Comparison of ENCODE assay signal across 12 cellular contexts in genomic region chr7:127900116-127900515, GRCh38.
DNase-seq lines count a peak whose midpoint lies in the region; ATAC-seq and TF ChIP-seq lines count a peak whose summit lies in the region.
"Had no signal": no experiment of that assay in that cellular context is flagged by ENCODE, and none has a peak within 500 bp of the region (broad histone marks: within the 10 kb centered on the region; RNA-seq: fewer than 3 reads in every experiment).

No MANE protein-coding gene starts in this region.

- H3K27me3 Mint-ChIP-seq in WTC11 (ENCODE audit: low read depth) (no peaks in the 10 kb centered on the region), mesothelial cell of epicardium (ENCODE audit: low read depth) (no peaks in the 10 kb centered on the region)
- H3K27me3 Mint-ChIP-seq: CD4-positive, alpha-beta T cell had no signal

- H3K4me3 Mint-ChIP-seq in WTC11 (no peak overlapping the region), mesothelial cell of epicardium (no peak overlapping the region)
- H3K4me3 Mint-ChIP-seq: CD4-positive, alpha-beta T cell had no signal

- no peaks in the 10 kb centered on the region for H3K27me3 ChIP-seq in BLaER1
- no peaks in the 10 kb centered on the region for H3K27me3 ChIP-seq in HUES48 (ENCODE audit: control insufficient read depth, insufficient read depth, low read length)

- H3K27ac Mint-ChIP-seq in WTC11, result peak overlapping the region; percentile 33
- H3K27ac Mint-ChIP-seq in mesothelial cell of epicardium, result peak overlapping the region; percentile 17
- H3K27ac Mint-ChIP-seq: CD4-positive, alpha-beta T cell had no signal

- peaks cover 33% of the 10 kb centered on the region for H4K20me1 ChIP-seq in BLaER1

- H3K4me1 ChIP-seq in BLaER1 (peaks cover 44% of the 10 kb centered on the region), HUES48 (ENCODE audit: control insufficient read depth, insufficient read depth, low read length) (peaks cover 68% of the 10 kb centered on the region)
- H3K4me1 ChIP-seq: A549 had no signal

- H3K36me3 Mint-ChIP-seq in WTC11 (no peaks in the 10 kb centered on the region), mesothelial cell of epicardium (no peaks in the 10 kb centered on the region)

- peak overlapping the region; percentile 60; the same call in 1 of the 2 replicates for H3K4me2 ChIP-seq in BLaER1
- H3K4me2 ChIP-seq: A549 had no signal

- CTCF ChIA-PET in WTC11 (lab: Charles Lee), result interaction anchor here (0.5 to 1.6 kb wide), 2 partner anchors 107 to 132 kb away, joined by 6 to 7 read pairs; no protein-coding TSS in a partner anchor

- peaks cover 38% of the 10 kb centered on the region for H3K36me3 ChIP-seq in BLaER1
- peaks cover 2% of the 10 kb centered on the region; the same call in 1 of the 2 replicates for H3K36me3 ChIP-seq in HUES48 (ENCODE audit: control insufficient read depth, insufficient read depth, low read length)

- no peak for TF ChIP-seq CTCF in WTC11 (IDR thresholded peaks at IDR 0.05)
- no peak for TF ChIP-seq CTCF in mesothelial cell of epicardium (IDR thresholded peaks at IDR 0.05; ENCODE audit: unreplicated experiment)

- no peaks in the 10 kb centered on the region for H3K9me3 Mint-ChIP-seq in WTC11
- H3K9me3 Mint-ChIP-seq in mesothelial cell of epicardium, result no peaks in the 10 kb centered on the region
- H3K9me3 Mint-ChIP-seq: CD4-positive, alpha-beta T cell had no signal

- H3K4me3 ChIP-seq in BLaER1 (no peak overlapping the region), HUES48 (ENCODE audit: low read depth, low read length) (no peak overlapping the region)
- H3K4me3 ChIP-seq: A549 had no signal

- H3K27ac ChIP-seq in BLaER1 (no peak overlapping the region), HUES48 (ENCODE audit: low read depth, low read length) (peak overlapping the region; percentile 74)
- H3K27ac ChIP-seq: A549 had no signal

- no peak overlapping the region for H3K9ac ChIP-seq in BLaER1
- no peak overlapping the region for H3K9ac ChIP-seq in HUES48 (ENCODE audit: low read depth, low read length)

- POLR2A ChIA-PET in WTC11 (lab: Charles Lee), result no interaction called here

- ATAC-seq in WTC11, result no peak
- ATAC-seq: A549, PC-3 had no signal

- H3K4me1 Mint-ChIP-seq in WTC11 (peaks cover 53% of the 10 kb centered on the region), mesothelial cell of epicardium (peaks cover 23% of the 10 kb centered on the region)

- DNase-seq in WTC11 (ENCODE audit: low spot score) (no peak), mesothelial cell of epicardium (ENCODE audit: low spot score in 2 of 2, unreplicated experiment in 2 of 2) (no peak), NCI-H2196 (lab: John Stamatoyannopoulos, UW; ENCODE audit: unreplicated experiment) (no peak), DMS114 treated with DMSO at 0.1 percent for 48 hours (lab: John Stamatoyannopoulos, UW; ENCODE audit: unreplicated experiment) (no peak), NCI-H748 (lab: John Stamatoyannopoulos, UW; ENCODE audit: unreplicated experiment) (no peak)
- DNase-seq: CD4-positive, alpha-beta T cell; HCEC 1CT; NCI-H1048; PC-3 had no signal

- H3K9me3 ChIP-seq in BLaER1, result no peaks in the 10 kb centered on the region
- no peaks in the 10 kb centered on the region for H3K9me3 ChIP-seq in HUES48 (ENCODE audit: control insufficient read depth, insufficient read depth, low read length)
- H3K9me3 ChIP-seq: A549 had no signal

TF ChIP-seq in WTC11, 78 proteins besides CTCF, POLR2A, EP300 and RAD21:
- no peak for TF ChIP-seq ZNF263 (CRISPR knock-in tag; IDR thresholded peaks at IDR 0.05; ENCODE audit: low read depth)
- no peak for TF ChIP-seq GTF2I (CRISPR knock-in tag; conservative IDR thresholded peaks at IDR 0.05)
- TF ChIP-seq SMAD4 (CRISPR knock-in tag; IDR thresholded peaks at IDR 0.05), result no peak
- TF ChIP-seq, protein P1, sequence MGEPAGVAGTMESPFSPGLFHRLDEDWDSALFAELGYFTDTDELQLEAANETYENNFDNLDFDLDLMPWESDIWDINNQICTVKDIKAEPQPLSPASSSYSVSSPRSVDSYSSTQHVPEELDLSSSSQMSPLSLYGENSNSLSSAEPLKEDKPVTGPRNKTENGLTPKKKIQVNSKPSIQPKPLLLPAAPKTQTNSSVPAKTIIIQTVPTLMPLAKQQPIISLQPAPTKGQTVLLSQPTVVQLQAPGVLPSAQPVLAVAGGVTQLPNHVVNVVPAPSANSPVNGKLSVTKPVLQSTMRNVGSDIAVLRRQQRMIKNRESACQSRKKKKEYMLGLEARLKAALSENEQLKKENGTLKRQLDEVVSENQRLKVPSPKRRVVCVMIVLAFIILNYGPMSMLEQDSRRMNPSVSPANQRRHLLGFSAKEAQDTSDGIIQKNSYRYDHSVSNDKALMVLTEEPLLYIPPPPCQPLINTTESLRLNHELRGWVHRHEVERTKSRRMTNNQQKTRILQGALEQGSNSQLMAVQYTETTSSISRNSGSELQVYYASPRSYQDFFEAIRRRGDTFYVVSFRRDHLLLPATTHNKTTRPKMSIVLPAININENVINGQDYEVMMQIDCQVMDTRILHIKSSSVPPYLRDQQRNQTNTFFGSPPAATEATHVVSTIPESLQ (CRISPR knock-in tag; IDR thresholded peaks at IDR 0.05), result no peak
- TF ChIP-seq FOXK1 (CRISPR knock-in tag; IDR thresholded peaks at IDR 0.05), result no peak
- no peak for TF ChIP-seq AR (CRISPR knock-in tag; IDR thresholded peaks at IDR 0.05)
- TF ChIP-seq ZNF219 (CRISPR knock-in tag; IDR thresholded peaks at IDR 0.05; ENCODE audit: borderline replicate concordance), result no peak
- TF ChIP-seq ZNF416 (CRISPR knock-in tag; IDR thresholded peaks at IDR 0.05), result no peak
